ENCODE assay signal across 9 cellular contexts in the genomic region with DNA sequence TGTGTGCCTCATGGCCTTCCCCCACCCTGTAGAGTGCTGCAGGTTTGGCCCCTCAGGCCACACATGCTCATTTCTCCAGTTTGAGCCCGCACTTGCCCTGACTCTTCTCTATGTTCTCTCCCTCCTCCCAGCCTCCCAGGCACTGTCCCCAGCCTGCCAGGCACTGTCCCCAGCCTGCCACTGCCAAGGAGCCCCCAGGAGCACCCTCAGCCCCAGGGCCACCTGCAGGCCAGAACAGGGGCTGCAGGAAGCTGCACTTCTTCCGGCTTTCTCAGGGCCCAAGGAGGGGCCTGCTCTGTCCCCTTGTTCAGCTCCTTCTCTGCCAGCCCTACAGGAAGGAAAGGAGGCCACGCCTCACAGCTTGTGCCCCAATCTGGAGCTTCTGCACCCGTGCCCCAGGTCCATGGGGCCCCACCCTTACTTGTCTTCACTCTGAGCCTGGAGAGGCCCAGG. TPM values are rescaled to one million over a fixed set of nuclear protein-coding genes. Genes with fewer than 3 reads are reported as not detected.
DNase-seq lines count a peak whose midpoint lies in the region; ATAC-seq and TF ChIP-seq lines count a peak whose summit lies in the region.
"Had no signal": no experiment of that assay in that cellular context is flagged by ENCODE, and none has a peak within 500 bp of the region (broad histone marks: within the 10 kb centered on the region; RNA-seq: fewer than 3 reads in every experiment).

No MANE protein-coding gene starts in this region.

- H3K27ac ChIP-seq in DOHH2 (ENCODE audit: low read depth, low read length), result no peak overlapping the region
- H3K27ac ChIP-seq in substantia nigra (ENCODE audit: low read depth, low read length, poor library complexity, severe bottlenecking), result no peak overlapping the region

- H3K27me3 Mint-ChIP-seq in brain, result peaks cover 16% of the 10 kb centered on the region

- H3K79me2 ChIP-seq in DOHH2 (ENCODE audit: control insufficient read depth, low read length), result no peaks in the 10 kb centered on the region

- intact Hi-C loops in mucosa of descending colon (cut with DNase I, micrococcal nuclease), result no loop called here

- H3K9me3 ChIP-seq in DOHH2 (ENCODE audit: control insufficient read depth, insufficient read depth, low read length) (no peaks in the 10 kb centered on the region), mucosa of descending colon (no peaks in the 10 kb centered on the region)

- peak overlapping the region; percentile 29 to 82 (median 75) for H3K27ac Mint-ChIP-seq in brain

- no peaks in the 10 kb centered on the region for H3F3A ChIP-seq in DOHH2 (ENCODE audit: control insufficient read depth, insufficient read depth)

- peaks cover 0 to 5% (median 0%) of the 10 kb centered on the region in 5 experiments for H3K9me3 Mint-ChIP-seq in brain

- no peaks in the 10 kb centered on the region for H3K36me3 Mint-ChIP-seq in brain

- no peak overlapping the region for H3K4me3 Mint-ChIP-seq in brain

- H4K20me1 ChIP-seq in DOHH2 (ENCODE audit: control insufficient read depth, insufficient read depth, low read depth, low read length), result no peaks in the 10 kb centered on the region

- DNase-seq in mucosa of descending colon (no peak), activated gamma-delta T cell treated with Interleukin-2 at 50 U/mL for 16 hours (no peak), D341Med (ENCODE audit: low spot score) (no peak), substantia nigra (lab: John Stamatoyannopoulos, UW) (no peak)
- DNase-seq: activated CD4-positive, alpha-beta T cell treated with anti-CD3 and anti-CD28 coated beads, Interleukin-2, amount 50 U/mL, for 4 hours had no signal

- H3K4me1 ChIP-seq in DOHH2 (ENCODE audit: control insufficient read depth, low read length), result no peaks in the 10 kb centered on the region
- H3K4me1 ChIP-seq in mucosa of descending colon (ENCODE audit: low read depth), result no peaks in the 10 kb centered on the region

- peaks cover 17% of the 10 kb centered on the region for H3K4me1 Mint-ChIP-seq in brain

- H3K27me3 ChIP-seq in DOHH2 (ENCODE audit: control insufficient read depth, low read length), result no peaks in the 10 kb centered on the region

- TF ChIP-seq CTCF in DOHH2 (IDR thresholded peaks at IDR 0.05; ENCODE audit: low read depth, low read length, poor library complexity, severe bottlenecking), result peak; percentile 17
- TF ChIP-seq CTCF in brain (conservative IDR thresholded peaks at IDR 0.05), result no peak
- TF ChIP-seq CTCF in mucosa of descending colon (IDR thresholded peaks at IDR 0.05), result no peak

- H3K9me2 ChIP-seq in DOHH2 (replicated peaks; ENCODE audit: control insufficient read depth, low read length), result no peaks in the 10 kb centered on the region

- H3K36me3 ChIP-seq in DOHH2 (ENCODE audit: control insufficient read depth, low read length), result no peaks in the 10 kb centered on the region
- H3K36me3 ChIP-seq in mucosa of descending colon (ENCODE audit: low read depth), result no peaks in the 10 kb centered on the region

- H3K4me3 ChIP-seq in DOHH2 (ENCODE audit: low read length), result no peak overlapping the region
- H3K4me3 ChIP-seq in mucosa of descending colon, result no peak overlapping the region

- peak; percentile 56 for ATAC-seq in HG02938 (IDR thresholded peaks at IDR 0.05; ENCODE audit: unreplicated experiment)
- ATAC-seq in mucosa of descending colon, result peak; percentile 23
- no peak for ATAC-seq in GM19455 (IDR thresholded peaks at IDR 0.05; ENCODE audit: unreplicated experiment)

- no peak overlapping the region for H3K4me2 ChIP-seq in DOHH2 (ENCODE audit: low read length)

RNA-seq across cellular contexts. Expression of a gene that starts 31.6 kb away (rescaled TPM):
- 3.4 TPM for polyA plus RNA-seq in brain (ENCODE audit: insufficient read depth, low read depth, low replicate concordance)
- total RNA-seq in mucosa of descending colon, result 1 to 10 TPM in 2 of 3 donors, under 1 TPM in 1; 0.82 to 9.5 (median 2.5) TPM
